ENCODE assay signal across 9 cellular contexts in genomic region chr10:110075726-110076125, GRCh38.
DNase-seq lines count a peak whose midpoint lies in the region; ATAC-seq lines count a peak whose summit lies in the region.
"Had no signal": no experiment of that assay in that cellular context is flagged by ENCODE, and none has a peak within 500 bp of the region (broad histone marks: within the 10 kb centered on the region; RNA-seq: fewer than 3 reads in every experiment).

No MANE protein-coding gene starts in this region.

- H3K4me1 ChIP-seq in right cardiac atrium (ENCODE audit: control insufficient read depth, insufficient read depth, low read length), result peaks cover 14% of the 10 kb centered on the region

- peak overlapping the region; percentile 51 for H3K27ac ChIP-seq in right cardiac atrium (ENCODE audit: low read length)

- no peak overlapping the region for H3K4me3 ChIP-seq in right cardiac atrium (ENCODE audit: low read length)

- H3K9me3 ChIP-seq in right cardiac atrium (ENCODE audit: control insufficient read depth, low read length), result no peaks in the 10 kb centered on the region

- no peaks in the 10 kb centered on the region for H3K9me3 Mint-ChIP-seq in T-helper 2 cell treated with Interferon-gamma antibody and Interleukin-4, amounts not matched to agents 5 μg/mL and 100 μg/mL, for 36 hours
- no peaks in the 10 kb centered on the region for H3K9me3 Mint-ChIP-seq in activated CD4-positive, alpha-beta memory T cell treated with anti-CD3 and anti-CD28 coated beads, Interleukin-2, amount 10 ng/mL, durations not matched to agents 7 days and 5 days
- H3K9me3 Mint-ChIP-seq in stimulated activated naive CD8-positive, alpha-beta T cell treated with anti-CD3 and anti-CD28 coated beads, Interleukin-15, amount 100 ng/mL, for 72 hours, result no peaks in the 10 kb centered on the region

- H3K27me3 ChIP-seq in right cardiac atrium (ENCODE audit: control insufficient read depth, insufficient read depth), result no peaks in the 10 kb centered on the region

- H3K36me3 Mint-ChIP-seq in T-helper 2 cell treated with Interferon-gamma antibody and Interleukin-4, amounts not matched to agents 5 μg/mL and 100 μg/mL, for 36 hours (ENCODE audit: low read depth), result peaks cover 29% of the 10 kb centered on the region
- peaks cover 39% of the 10 kb centered on the region for H3K36me3 Mint-ChIP-seq in activated CD4-positive, alpha-beta memory T cell treated with anti-CD3 and anti-CD28 coated beads, Interleukin-2, amount 10 ng/mL, durations not matched to agents 7 days and 5 days (ENCODE audit: low read depth)

- H3K4me3 Mint-ChIP-seq in T-helper 2 cell treated with Interferon-gamma antibody and Interleukin-4, amounts not matched to agents 5 μg/mL and 100 μg/mL, for 36 hours, result peak overlapping the region; percentile 56
- H3K4me3 Mint-ChIP-seq in activated CD4-positive, alpha-beta memory T cell treated with anti-CD3 and anti-CD28 coated beads, Interleukin-2, amount 10 ng/mL, durations not matched to agents 7 days and 5 days, result peak overlapping the region; percentile 37
- H3K4me3 Mint-ChIP-seq in stimulated activated naive CD8-positive, alpha-beta T cell treated with anti-CD3 and anti-CD28 coated beads, Interleukin-15, amount 100 ng/mL, for 72 hours, result peak overlapping the region; percentile 19 to 61

- POLR2A ChIA-PET in activated CD4-positive, alpha-beta memory T cell treated with anti-CD3 and anti-CD28 coated beads, Interleukin-2, amount 10 ng/mL, durations not matched to agents 7 days and 5 days (lab: Charles Lee), result interaction anchor here (0.8 to 21.9 kb wide), 10 partner anchors 9 to 166 kb away, joined by 3 to 446 read pairs (median 5); partner anchors contain the start of genes ADD3 and MXI1

- CTCF ChIA-PET in activated CD4-positive, alpha-beta memory T cell treated with anti-CD3 and anti-CD28 coated beads, Interleukin-2, amount 10 ng/mL, durations not matched to agents 7 days and 5 days (lab: Charles Lee), result interaction anchor here (0.9 to 3.7 kb wide), 2 partner anchors 9 to 99 kb away, joined by 3 to 15 read pairs; no protein-coding TSS in a partner anchor

- ATAC-seq in right cardiac atrium, result no peak
- no peak for ATAC-seq in stimulated activated naive CD8-positive, alpha-beta T cell treated with anti-CD3 and anti-CD28 coated beads, Interleukin-15, amount 100 ng/mL, for 72 hours
- no peak for ATAC-seq in left colon
- no peak for ATAC-seq in HG02759 (IDR thresholded peaks at IDR 0.05; ENCODE audit: unreplicated experiment)

- H3K4me1 Mint-ChIP-seq in T-helper 2 cell treated with Interferon-gamma antibody and Interleukin-4, amounts not matched to agents 5 μg/mL and 100 μg/mL, for 36 hours (ENCODE audit: low read depth), result peaks cover 74% of the 10 kb centered on the region
- peaks cover 80% of the 10 kb centered on the region for H3K4me1 Mint-ChIP-seq in activated CD4-positive, alpha-beta memory T cell treated with anti-CD3 and anti-CD28 coated beads, Interleukin-2, amount 10 ng/mL, durations not matched to agents 7 days and 5 days
- H3K4me1 Mint-ChIP-seq in stimulated activated naive CD8-positive, alpha-beta T cell treated with anti-CD3 and anti-CD28 coated beads, Interleukin-15, amount 100 ng/mL, for 72 hours, result peaks cover 96% of the 10 kb centered on the region

- peak overlapping the region; percentile 76 for H3K27ac Mint-ChIP-seq in T-helper 2 cell treated with Interferon-gamma antibody and Interleukin-4, amounts not matched to agents 5 μg/mL and 100 μg/mL, for 36 hours
- peak overlapping the region; percentile 84 for H3K27ac Mint-ChIP-seq in activated CD4-positive, alpha-beta memory T cell treated with anti-CD3 and anti-CD28 coated beads, Interleukin-2, amount 10 ng/mL, durations not matched to agents 7 days and 5 days
- H3K27ac Mint-ChIP-seq in stimulated activated naive CD8-positive, alpha-beta T cell treated with anti-CD3 and anti-CD28 coated beads, Interleukin-15, amount 100 ng/mL, for 72 hours, result peak overlapping the region in 1 of 2 donors; percentile 73

- H3K27me3 Mint-ChIP-seq in T-helper 2 cell treated with Interferon-gamma antibody and Interleukin-4, amounts not matched to agents 5 μg/mL and 100 μg/mL, for 36 hours (ENCODE audit: low read depth), result no peaks in the 10 kb centered on the region
- H3K27me3 Mint-ChIP-seq in activated CD4-positive, alpha-beta memory T cell treated with anti-CD3 and anti-CD28 coated beads, Interleukin-2, amount 10 ng/mL, durations not matched to agents 7 days and 5 days, result no peaks in the 10 kb centered on the region
- H3K27me3 Mint-ChIP-seq in stimulated activated naive CD8-positive, alpha-beta T cell treated with anti-CD3 and anti-CD28 coated beads, Interleukin-15, amount 100 ng/mL, for 72 hours, result no peaks in the 10 kb centered on the region

- intact Hi-C loops in right cardiac atrium (cut with DNase I), result loop anchor here in 2 of 4 donors (10.0 kb wide), 2 partner anchors 61 to 181 kb away; no protein-coding TSS in a partner anchor
- intact Hi-C loops in left colon (cut with DNase I, micrococcal nuclease), result no loop called here

- DNase-seq in T-helper 2 cell treated with Interferon-gamma antibody and Interleukin-4, amounts not matched to agents 5 μg/mL and 100 μg/mL, for 36 hours (ENCODE audit: low spot score), result no peak
- no peak for DNase-seq in T-helper 2 cell
- no peak for DNase-seq in activated CD4-positive, alpha-beta memory T cell treated with anti-CD3 and anti-CD28 coated beads, Interleukin-2, amount 10 ng/mL, durations not matched to agents 7 days and 5 days
- no peak for DNase-seq in right cardiac atrium
- no peak for DNase-seq in stimulated activated naive CD8-positive, alpha-beta T cell treated with anti-CD3 and anti-CD28 coated beads, Interleukin-15, amount 100 ng/mL, for 72 hours
- DNase-seq in left colon, result no peak
- no peak for DNase-seq in amygdala (lab: John Stamatoyannopoulos, UW)
- DNase-seq: NCI-H1048 had no signal
